In genomic region chr17:53780320-53780719, GRCh38 we compare ENCODE assay signal across 23 cellular contexts. TPM values are rescaled to one million over a fixed set of nuclear protein-coding genes. Genes with fewer than 3 reads are reported as not detected.
"Had no signal": no experiment of that assay in that cellular context is flagged by ENCODE, and none has a peak within 500 bp of the region (broad histone marks: within the 10 kb centered on the region; RNA-seq: fewer than 3 reads in every experiment).

No MANE protein-coding gene starts in this region.

- H3K9me2 ChIP-seq: SK-N-SH had no signal

- H3K9ac ChIP-seq: SK-N-SH had no signal

- DNase-seq: IMR-90, NCI-H1092, NCI-H1105 treated with DMSO at 0.1 percent for 48 hours, NCI-H1417 treated with DMSO at 0.1 percent for 48 hours, NCI-H146, NCI-H1694 treated with DMSO at 0.1 percent for 48 hours, NCI-H1930, NCI-H2081, NCI-H2107, NCI-H2227 treated with DMSO at 0.1 percent for 48 hours, NCI-H524, NCI-H526 treated with DMSO at 0.1 percent for 48 hours, NCI-H748 treated with DMSO at 0.1 percent for 48 hours, RPMI8226, SK-N-SH, SW 1271 had no signal

- H3K9me3 ChIP-seq: SK-N-SH had no signal

- H3K4me2 ChIP-seq: SK-N-SH had no signal

- ATAC-seq: HepG2 had no signal

- FAIRE-seq: HepG2, RCC 7860 had no signal

RNA-seq across cellular contexts. Expression of gene KIF2B, which starts 42.4 kb away (rescaled TPM):
- total RNA-seq: HepG2, HT1080, IMR-90, LHCN-M2, MCF 10A, NCI-H460, SK-MEL-5 had no signal
- polyA plus RNA-seq: HepG2, IMR-90, SK-N-SH had no signal
